Comparison of ENCODE assay signal across 27 cellular contexts in genomic region chr11:90329043-90329442, GRCh38.
"Had no signal": no experiment of that assay in that cellular context is flagged by ENCODE, and none has a peak within 500 bp of the region (broad histone marks: within the 10 kb centered on the region; RNA-seq: fewer than 3 reads in every experiment).

No MANE protein-coding gene starts in this region.

- DNase-seq: activated B cell treated with CpG ODN at 0.5 μM for 24 hours; activated CD4-positive, alpha-beta T cell treated with anti-CD3 and anti-CD28 coated beads for 48 hours; activated CD4-positive, alpha-beta T cell treated with anti-CD3 and anti-CD28 coated beads, Interleukin-2, amount 50 U/mL, for 1 hour; activated CD4-positive, alpha-beta T cell treated with anti-CD3 and anti-CD28 coated beads, Interleukin-2, amount 50 U/mL, for 48 hours; activated CD8-positive, alpha-beta memory T cell treated with anti-CD3 and anti-CD28 coated beads for 24 hours; activated CD8-positive, alpha-beta T cell treated with anti-CD3 and anti-CD28 coated beads for 36 hours; activated effector memory CD4-positive, alpha-beta T cell treated with Interleukin-2 at 50 U/mL for 16 hours; activated gamma-delta T cell treated with Interleukin-2 at 50 U/mL for 16 hours; activated naive CD4-positive, alpha-beta T cell treated with anti-CD3 and anti-CD28 coated beads, Interleukin-2, amount 50 U/mL, for 16 hours; activated naive CD4-positive, alpha-beta T cell treated with Interleukin-2 at 50 U/mL for 16 hours; activated naive CD8-positive, alpha-beta T cell treated with anti-CD3 and anti-CD28 coated beads, Interleukin-2, amount 50 U/mL, for 24 hours; activated T-cell treated with anti-CD3 and anti-CD28 coated beads, Interleukin-2, amount 50 U/mL, for 4 hours; adrenal gland; amygdala; aorta; body of pancreas; caudate nucleus; cortex of kidney; dermis blood vessel endothelial cell; effector CD4-positive, alpha-beta T cell; effector memory CD8-positive, alpha-beta T cell; erythroblast; foreskin keratinocyte; gastrocnemius medialis; heart right ventricle; T-helper 2 cell; WERI-Rb-1 had no signal
